ENCODE assay signal across 16 cellular contexts in genomic region chr4:73860175-73860574, GRCh38. TPM values are rescaled to one million over a fixed set of nuclear protein-coding genes. Genes with fewer than 3 reads are reported as not detected.
A peak's percentile ranks its signal among the peaks of the same experiment; 100 is the strongest.
DNase-seq lines count a peak whose midpoint lies in the region; ATAC-seq and TF ChIP-seq lines count a peak whose summit lies in the region.
"Had no signal": no experiment of that assay in that cellular context is flagged by ENCODE, and none has a peak within 500 bp of the region (broad histone marks: within the 10 kb centered on the region; RNA-seq: fewer than 3 reads in every experiment).

No MANE protein-coding gene starts in this region.

- H3K36me3 Mint-ChIP-seq in activated naive CD8-positive, alpha-beta T cell treated with anti-CD3 and anti-CD28 coated beads for 36 hours = no peaks in the 10 kb centered on the region
- H3K36me3 Mint-ChIP-seq: CD4-positive, alpha-beta memory T cell; IgD-negative memory B cell had no signal

- no TSS peak for BruUV-seq in IMR-90 (replicated peaks; lab: Mats Ljungman, UMichigan)

- H3K14ac ChIP-seq in IMR-90 (replicated peaks; ENCODE audit: low read depth, low read length) (no peak overlapping the region), mesenchymal stem cell (ENCODE audit: low read length in 2 of 2) (no peak overlapping the region)

- H4K8ac ChIP-seq in IMR-90 (ENCODE audit: low read depth in 2 of 2, low read length in 2 of 2) = no peak overlapping the region
- no peak overlapping the region for H4K8ac ChIP-seq in mesenchymal stem cell (ENCODE audit: low read length)

- H3K4ac ChIP-seq in IMR-90 (ENCODE audit: low read depth, low read length) (no peak overlapping the region), mesenchymal stem cell (ENCODE audit: low read depth in 1 of 2, low read length in 2 of 2) (peak overlapping the region in 1 of 2 experiments; percentile 79)

- H3K4me2 ChIP-seq in IMR-90 (ENCODE audit: low read depth, low read length) = peak overlapping the region; percentile 16; the same call in 1 of the 2 replicates
- H3K4me2 ChIP-seq in mesenchymal stem cell (ENCODE audit: low read length, poor library complexity, severe bottlenecking) = no peak overlapping the region
- H3K4me2 ChIP-seq: GM23338 had no signal

- no peak for TF ChIP-seq RAD21 in IMR-90 (IDR thresholded peaks at IDR 0.05; ENCODE audit: low read length)

- H3K9me3 Mint-ChIP-seq in activated naive CD8-positive, alpha-beta T cell treated with anti-CD3 and anti-CD28 coated beads for 36 hours = no peaks in the 10 kb centered on the region
- H3K9me3 Mint-ChIP-seq: GM23338 had no signal

- peaks cover 18% of the 10 kb centered on the region for H3K27me3 ChIP-seq in IMR-90 (ENCODE audit: control insufficient read depth, insufficient read depth, low read length)
- no peaks in the 10 kb centered on the region for H3K27me3 ChIP-seq in mesenchymal stem cell (ENCODE audit: control insufficient read depth in 1 of 2, insufficient read depth in 1 of 2, low read length in 2 of 2)
- H3K27me3 ChIP-seq in spleen (replicated peaks in 1 of 7) = no peaks in the 10 kb centered on the region
- H3K27me3 ChIP-seq in tibial artery = no peaks in the 10 kb centered on the region

- H3K4me3 Mint-ChIP-seq in activated naive CD8-positive, alpha-beta T cell treated with anti-CD3 and anti-CD28 coated beads for 36 hours = no peak overlapping the region
- H3K4me3 Mint-ChIP-seq: CD4-positive, alpha-beta memory T cell; GM23338; IgD-negative memory B cell had no signal

- no peaks in the 10 kb centered on the region for H4K20me1 ChIP-seq in IMR-90 (ENCODE audit: insufficient read depth, low read length)

- H3K36me3 ChIP-seq in IMR-90 (ENCODE audit: control insufficient read depth, insufficient read depth, low read length) (no peaks in the 10 kb centered on the region), mesenchymal stem cell (ENCODE audit: control insufficient read depth in 1 of 2, insufficient read depth in 2 of 2, low read depth in 1 of 2, low read length in 2 of 2) (no peaks in the 10 kb centered on the region), spleen (no peaks in the 10 kb centered on the region), tibial artery (no peaks in the 10 kb centered on the region)
- H3K36me3 ChIP-seq: BE2C had no signal

- intact Hi-C loops in IMR-90 (cut with micrococcal nuclease) = loop anchor here (2.0 to 10.0 kb wide), 3 partner anchors 175 to 275 kb away; partner anchors contain the start of gene CXCL3
- intact Hi-C loops in spleen (cut with DNase I; ENCODE audit: low total_unique reads) = no loop called here
- intact Hi-C loops in tibial artery (cut with DNase I; ENCODE audit: low total_unique reads) = no loop called here

- H2AK5ac ChIP-seq in IMR-90 (ENCODE audit: low read depth, low read length) = no peak overlapping the region
- no peak overlapping the region for H2AK5ac ChIP-seq in mesenchymal stem cell (ENCODE audit: low read length, severe bottlenecking)

- H3K9me3 ChIP-seq in IMR-90 (ENCODE audit: control insufficient read depth, insufficient read depth, low read length) = peaks cover 4% of the 10 kb centered on the region; the same call in 1 of the 2 replicates
- H3K9me3 ChIP-seq in mesenchymal stem cell (ENCODE audit: control insufficient read depth, low read length) = peaks cover 17% of the 10 kb centered on the region
- no peaks in the 10 kb centered on the region for H3K9me3 ChIP-seq in spleen
- no peaks in the 10 kb centered on the region for H3K9me3 ChIP-seq in tibial artery
- H3K9me3 ChIP-seq: BE2C had no signal

- H3K18ac ChIP-seq in IMR-90 (ENCODE audit: low read depth, low read length) (peak overlapping the region; percentile 67), mesenchymal stem cell (ENCODE audit: low read depth in 1 of 2, low read length in 2 of 2) (no peak overlapping the region)

- no peaks in the 10 kb centered on the region for H3K4me1 Mint-ChIP-seq in activated naive CD8-positive, alpha-beta T cell treated with anti-CD3 and anti-CD28 coated beads for 36 hours
- H3K4me1 Mint-ChIP-seq: CD4-positive, alpha-beta memory T cell; IgD-negative memory B cell had no signal

- WGBS in IMR-90 (ENCODE audit: extremely low coverage in 2 of 2, insufficient read length in 1 of 2), 2 experiments = no CpG with 5 or more reads among the region's 4 CpGs
- WGBS in mesenchymal stem cell = no CpG with 5 or more reads among the region's 4 CpGs
- 61 to 69% (median 66%) methylated on average over 4 of the region's 4 CpGs for WGBS in spleen, 5 donors

- H3K27ac Mint-ChIP-seq in activated naive CD8-positive, alpha-beta T cell treated with anti-CD3 and anti-CD28 coated beads for 36 hours = no peak overlapping the region
- H3K27ac Mint-ChIP-seq: CD4-positive, alpha-beta memory T cell; GM23338; IgD-negative memory B cell had no signal

- no peak for ATAC-seq in IMR-90 (ENCODE audit: low read depth)
- ATAC-seq: GM23338 had no signal

- H2BK5ac ChIP-seq in IMR-90 (ENCODE audit: low read depth, low read length, poor library complexity, severe bottlenecking) (no peak overlapping the region), mesenchymal stem cell (ENCODE audit: low read depth, low read length, poor library complexity, severe bottlenecking) (no peak overlapping the region)

- DNase-seq in IMR-90 = no peak
- DNase-seq in glomerular visceral epithelial cell (ENCODE audit: extremely low spot score) = peak; percentile 39
- DNase-seq in mesenchymal stem cell = peak; percentile 34
- DNase-seq in spleen = no peak
- no peak for DNase-seq in activated CD4-positive, CD25-positive, alpha-beta regulatory T cell treated with anti-CD3 and anti-CD28 coated beads, Interleukin-2, amount 50 U/mL, for 72 hours
- DNase-seq in activated naive CD8-positive, alpha-beta T cell treated with anti-CD3 and anti-CD28 coated beads for 36 hours = no peak
- no peak for DNase-seq in tibial artery
- DNase-seq: BE2C; CD4-positive, alpha-beta memory T cell; DMS153; DMS79 treated with DMSO at 0.1 percent for 48 hours; H7 had no signal

- H4K91ac ChIP-seq in IMR-90 (ENCODE audit: insufficient read depth, low read depth, low read length) (no peak overlapping the region), mesenchymal stem cell (ENCODE audit: low read length) (no peak overlapping the region)

- H2AK9ac ChIP-seq in IMR-90 (replicated peaks; ENCODE audit: low read depth, low read length, poor library complexity) = no peak overlapping the region

- H3K27me3 Mint-ChIP-seq in activated naive CD8-positive, alpha-beta T cell treated with anti-CD3 and anti-CD28 coated beads for 36 hours = no peaks in the 10 kb centered on the region
- H3K27me3 Mint-ChIP-seq: CD4-positive, alpha-beta memory T cell; IgD-negative memory B cell had no signal

- H3K27ac ChIP-seq in IMR-90 (ENCODE audit: insufficient read depth, low read length) = no peak overlapping the region
- peak overlapping the region; percentile 94 for H3K27ac ChIP-seq in mesenchymal stem cell (ENCODE audit: low read length, poor library complexity, severe bottlenecking)
- H3K27ac ChIP-seq in spleen = peak overlapping the region in 6 of 8 donors; percentile 2 to 56 (median 33)
- no peak overlapping the region for H3K27ac ChIP-seq in tibial artery
- H3K27ac ChIP-seq: C4-2B had no signal

- dilution Hi-C loops in IMR-90 (cut with HindIII; ENCODE audit: low sequenced_read_pairs, unreplicated experiment) = no loop called here

- in situ Hi-C loops in IMR-90 (cut with MboI; ENCODE audit: low sequenced_read_pairs) = no loop called here

- no peak overlapping the region for H3K23ac ChIP-seq in IMR-90 (ENCODE audit: low read depth, low read length)
- no peak overlapping the region for H3K23ac ChIP-seq in mesenchymal stem cell (ENCODE audit: low read length in 2 of 2)

- TF ChIP-seq POLR2A in IMR-90 (IDR thresholded peaks at IDR 0.05; ENCODE audit: low read depth, low read length) (no peak), spleen (IDR thresholded peaks at IDR 0.05) (no peak)

- peaks cover 11% of the 10 kb centered on the region for H3K4me1 ChIP-seq in IMR-90 (ENCODE audit: control insufficient read depth, insufficient read depth, low read length)
- peaks cover 2% of the 10 kb centered on the region for H3K4me1 ChIP-seq in mesenchymal stem cell (ENCODE audit: control insufficient read depth, insufficient read depth, low read depth, low read length)
- peaks cover 0 to 13% (median 0%) of the 10 kb centered on the region in 6 donors for H3K4me1 ChIP-seq in spleen
- H3K4me1 ChIP-seq in tibial artery = peaks cover 0 to 35% (median 8%) of the 10 kb centered on the region in 4 donors
- H3K4me1 ChIP-seq: BE2C had no signal

- CTCF ChIA-PET in IMR-90 (lab: Yijun Ruan, JAX) = no interaction called here

- H2BK120ac ChIP-seq in IMR-90 (ENCODE audit: low read depth, low read length) (no peak overlapping the region), mesenchymal stem cell (ENCODE audit: low read depth, low read length) (no peak overlapping the region)

- peaks cover 2% of the 10 kb centered on the region for H3K9me1 ChIP-seq in IMR-90 (ENCODE audit: insufficient read depth, low read length)

- no peak overlapping the region for H4K5ac ChIP-seq in IMR-90 (ENCODE audit: low read depth, low read length)

- H2BK12ac ChIP-seq in mesenchymal stem cell (ENCODE audit: low read length in 2 of 2) = no peak overlapping the region

- H2BK20ac ChIP-seq in IMR-90 (ENCODE audit: low read depth, low read length) = no peak overlapping the region

- no peak overlapping the region for H3K56ac ChIP-seq in IMR-90 (ENCODE audit: extremely low read depth, insufficient read depth, low read length)

- H2AFZ ChIP-seq in IMR-90 (replicated peaks; ENCODE audit: low read length, poor library complexity) (no peak overlapping the region), mesenchymal stem cell (ENCODE audit: low read depth, low read length) (no peak overlapping the region)

- POLR2A ChIA-PET in IMR-90 (lab: Charles Lee; ENCODE audit: unreplicated experiment) = no interaction called here

- TF ChIP-seq CTCF in IMR-90 (conservative IDR thresholded peaks at IDR 0.05; ENCODE audit: low read depth, low read length) (no peak), spleen (IDR thresholded peaks at IDR 0.05 in 8 of 11, conservative IDR thresholded peaks at IDR 0.05 in 3 of 11) (no peak), tibial artery (IDR thresholded peaks at IDR 0.05) (no peak)

- H3K79me1 ChIP-seq in IMR-90 (ENCODE audit: low read depth in 1 of 2, low read length in 2 of 2) (no peaks in the 10 kb centered on the region), mesenchymal stem cell (replicated peaks; ENCODE audit: low read length, poor library complexity, severe bottlenecking) (no peaks in the 10 kb centered on the region)

- H3K4me3 ChIP-seq in IMR-90 (ENCODE audit: insufficient read depth, low read depth, low read length) = no peak overlapping the region
- no peak overlapping the region for H3K4me3 ChIP-seq in mesenchymal stem cell (ENCODE audit: insufficient read depth in 1 of 2, low read depth in 1 of 2, low read length in 2 of 2)
- H3K4me3 ChIP-seq in spleen = no peak overlapping the region
- H3K4me3 ChIP-seq in tibial artery = no peak overlapping the region
- H3K4me3 ChIP-seq: GM23338 had no signal

- H3K9ac ChIP-seq in IMR-90 (ENCODE audit: low read depth, low read length) (no peak overlapping the region), mesenchymal stem cell (ENCODE audit: low read length) (no peak overlapping the region)

- no peak overlapping the region for H2BK15ac ChIP-seq in IMR-90 (ENCODE audit: low read depth, low read length)
- no peak overlapping the region for H2BK15ac ChIP-seq in mesenchymal stem cell (ENCODE audit: low read depth, poor library complexity, severe bottlenecking)

RNA-seq across cellular contexts. Expression of gene PF4V1, which starts 7.1 kb away (rescaled TPM):
- total RNA-seq in IMR-90 (2012; rRNA removed) (not detected in 2 replicates), spleen (10 to 100 TPM in 1 of 7 donors, 1 to 10 TPM in 6; 1.3 to 12.3 (median 2.6) TPM)
- polyA plus RNA-seq in IMR-90 (2012; rRNA removed) (not detected in 2 replicates), spleen (1 to 10 TPM in 2 of 3 donors, under 1 TPM in 1; 0.67 to 2.0 (median 1.3) TPM)
- not detected in 2 replicates for polyA plus RNA-seq in IMR-90 (2012; cell fraction: cytosol; rRNA removed)
- polyA plus RNA-seq in IMR-90 (2012; cell fraction: nucleus; rRNA removed; ENCODE audit: low replicate concordance) = not detected in 2 replicates
- polyA plus RNA-seq in mesenchymal stem cell (2013, experiment 1 of 2) = 0.14 TPM
- polyA plus RNA-seq in mesenchymal stem cell (2013, experiment 2 of 2) = not detected
- total RNA-seq in activated naive CD8-positive, alpha-beta T cell treated with anti-CD3 and anti-CD28 coated beads for 36 hours = not detected
- total RNA-seq: CD4-positive, alpha-beta memory T cell; H7; HT-29 had no signal
- polyA plus RNA-seq: CD4-positive, alpha-beta memory T cell; GM23338; IgD-negative memory B cell had no signal

RNA-seq across cellular contexts. Expression of gene CXCL1, which starts 9.0 kb away (rescaled TPM):
- not detected in 2 replicates for total RNA-seq in IMR-90 (2012; rRNA removed)
- 1.1 and 2.0 TPM in 2 replicates for polyA plus RNA-seq in IMR-90 (2012; rRNA removed)
- 0.04 and 0.90 TPM in 2 replicates for polyA plus RNA-seq in IMR-90 (2012; cell fraction: cytosol; rRNA removed)
- 0.33 and 0.55 TPM in 2 replicates for polyA plus RNA-seq in IMR-90 (2012; cell fraction: nucleus; rRNA removed; ENCODE audit: low replicate concordance)
- 274 TPM for polyA plus RNA-seq in mesenchymal stem cell (2013, experiment 1 of 2)
- polyA plus RNA-seq in mesenchymal stem cell (2013, experiment 2 of 2) = 286 TPM
- total RNA-seq in spleen = 100 to 1,000 TPM; 103 to 208 (median 185) TPM
- polyA plus RNA-seq in spleen = 100 to 1,000 TPM in 2 of 3 donors, 10 to 100 TPM in 1; 40.9 to 177 (median 132) TPM
- not detected for total RNA-seq in activated naive CD8-positive, alpha-beta T cell treated with anti-CD3 and anti-CD28 coated beads for 36 hours
- total RNA-seq: CD4-positive, alpha-beta memory T cell; H7 had no signal
- polyA plus RNA-seq: CD4-positive, alpha-beta memory T cell; IgD-negative memory B cell had no signal

RNA-seq across cellular contexts. Expression of gene CXCL6, which starts 23.7 kb away (rescaled TPM):
- total RNA-seq in IMR-90 (2012; rRNA removed) = not detected in 2 replicates
- not detected in 2 replicates for polyA plus RNA-seq in IMR-90 (2012; rRNA removed)
- polyA plus RNA-seq in IMR-90 (2012; cell fraction: cytosol; rRNA removed) = 0.12 TPM in 1 of 2 replicates, not detected in the other
- polyA plus RNA-seq in IMR-90 (2012; cell fraction: nucleus; rRNA removed; ENCODE audit: low replicate concordance) = not detected in 2 replicates
- polyA plus RNA-seq in mesenchymal stem cell (2013, experiment 1 of 2) = 6.8 TPM
- 7.1 TPM for polyA plus RNA-seq in mesenchymal stem cell (2013, experiment 2 of 2)
- total RNA-seq in spleen = 100 to 1,000 TPM in 3 of 7 donors, 10 to 100 TPM in 4; 52.7 to 143 (median 87.4) TPM
- polyA plus RNA-seq in spleen = 10 to 100 TPM; 17.8 to 36.0 (median 29.0) TPM
- not detected for total RNA-seq in activated naive CD8-positive, alpha-beta T cell treated with anti-CD3 and anti-CD28 coated beads for 36 hours
- total RNA-seq: CD4-positive, alpha-beta memory T cell had no signal
- polyA plus RNA-seq: CD4-positive, alpha-beta memory T cell; IgD-negative memory B cell had no signal

Comparison
In these comparisons a context has a peak if more than half of its experiments do, and no peak if none do; other contexts are left out.
1. DNase-seq: peak in glomerular visceral epithelial cell (single experiment) and mesenchymal stem cell (single experiment); none in IMR-90 (single experiment), spleen (single experiment), activated CD4-positive, CD25-positive, alpha-beta regulatory T cell treated with anti-CD3 and anti-CD28 coated beads, Interleukin-2, amount 50 U/mL, for 72 hours (single experiment), activated naive CD8-positive, alpha-beta T cell treated with anti-CD3 and anti-CD28 coated beads for 36 hours (single experiment) and tibial artery (0 of 2).
2. H3K27ac ChIP-seq: peak in mesenchymal stem cell (single experiment) and spleen (6 of 8); none in IMR-90 (single experiment) and tibial artery (0 of 2).
3. RNA of gene CXCL1, which starts 9.0 kb away (total RNA-seq): 103 to 208 TPM in spleen; not detected in IMR-90 and not detected in activated naive CD8-positive, alpha-beta T cell treated with anti-CD3 and anti-CD28 coated beads for 36 hours; every median in the first group is over 100 times any median in the second.
4. RNA of gene CXCL6, which starts 23.7 kb away (total RNA-seq): 52.7 to 143 TPM in spleen; not detected in IMR-90 and not detected in activated naive CD8-positive, alpha-beta T cell treated with anti-CD3 and anti-CD28 coated beads for 36 hours; every median in the first group is over 10 times any median in the second.